In the genomic region with DNA sequence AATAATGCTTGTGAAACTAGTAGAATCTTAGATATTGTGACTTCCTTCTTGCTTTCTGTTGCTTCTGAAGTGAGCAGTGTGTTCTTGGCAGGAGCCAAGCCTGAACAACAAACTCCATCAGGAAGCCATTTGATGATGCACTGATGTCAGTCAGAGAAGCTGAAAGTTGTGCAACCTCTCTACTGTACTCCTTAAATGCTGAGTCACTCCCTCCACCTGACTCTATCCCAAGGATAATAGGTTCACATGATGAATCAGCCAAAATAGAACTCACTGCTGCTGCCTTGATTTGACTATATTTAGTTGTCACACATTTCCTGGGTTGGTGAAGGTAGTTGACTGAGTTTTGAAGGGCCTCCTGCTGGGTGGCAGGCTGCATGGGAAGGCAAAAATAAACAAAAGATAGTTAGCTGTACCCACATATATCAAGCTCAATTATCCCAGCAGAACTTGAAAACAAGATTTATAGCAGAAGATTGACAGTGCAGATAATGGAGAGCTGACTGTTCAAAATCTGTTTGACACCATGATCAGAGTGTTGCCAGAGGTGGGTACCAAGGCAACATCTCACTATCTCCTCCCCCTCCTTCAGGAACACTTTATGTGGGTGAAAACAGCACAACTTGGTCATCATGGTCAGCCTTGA, we compare ENCODE assay signal across 10 cellular contexts.
A peak's percentile ranks its signal among the peaks of the same experiment; 100 is the strongest.
DNase-seq lines count a peak whose midpoint lies in the region; ATAC-seq, FAIRE-seq and TF ChIP-seq lines count a peak whose summit lies in the region.
"Had no signal": no experiment of that assay in that cellular context is flagged by ENCODE, and none has a peak within 500 bp of the region (broad histone marks: within the 10 kb centered on the region; RNA-seq: fewer than 3 reads in every experiment).

No MANE protein-coding gene starts in this region.

- H3K79me2 ChIP-seq in HCT116 (ENCODE audit: insufficient read depth, low read length) (no peaks in the 10 kb centered on the region), SK-N-SH (ENCODE audit: insufficient read depth) (no peaks in the 10 kb centered on the region)

- no peaks in the 10 kb centered on the region for H3K27me3 ChIP-seq in HCT116 (ENCODE audit: insufficient read depth, low read length)
- H3K27me3 ChIP-seq in SK-N-SH (ENCODE audit: insufficient read depth), result no peaks in the 10 kb centered on the region

- H3K4me3 ChIP-seq in A549 (no peak overlapping the region), HCT116 (replicated peaks in 1 of 2; ENCODE audit: low read depth in 1 of 2, low read length in 2 of 2) (no peak overlapping the region), SK-N-SH (ENCODE audit: low read depth in 2 of 2, low read length in 1 of 2) (no peak overlapping the region)

- H3K9ac ChIP-seq in HCT116 (ENCODE audit: low read length) (no peak overlapping the region), SK-N-SH (no peak overlapping the region)

- TF ChIP-seq RAD21 in A549 (conservative IDR thresholded peaks at IDR 0.05 in 1 of 2, IDR thresholded peaks at IDR 0.05 in 1 of 2) (no peak), HCT116 (IDR thresholded peaks at IDR 0.05; ENCODE audit: low read depth) (no peak), SK-N-SH (IDR thresholded peaks at IDR 0.05; ENCODE audit: low read length) (no peak)

- TF ChIP-seq EP300 in A549 (IDR thresholded peaks at IDR 0.05) (no peak), SK-N-SH (IDR thresholded peaks at IDR 0.05; ENCODE audit: borderline replicate concordance in 1 of 2, low read depth in 1 of 2, low read length in 1 of 2) (no peak)

- H3K36me3 ChIP-seq in HCT116 (ENCODE audit: control insufficient read depth in 1 of 2, insufficient read depth in 2 of 2, low read length in 2 of 2) (no peaks in the 10 kb centered on the region), SK-N-SH (replicated peaks in 1 of 2; ENCODE audit: control insufficient read depth in 1 of 2, insufficient read depth in 2 of 2, low read length in 1 of 2) (no peaks in the 10 kb centered on the region)

- no TSS peak for BruUV-seq in HCT116 (replicated peaks; lab: Mats Ljungman, UMichigan)

- H3K27ac ChIP-seq in A549 (peak overlapping the region; percentile 74 to 79), HCT116 (ENCODE audit: low read depth, low read length) (no peak overlapping the region), SK-N-SH (ENCODE audit: low read depth in 2 of 2, low read length in 1 of 2) (no peak overlapping the region; a peak in 1 of 4 replicates)
- H3K27ac ChIP-seq: C4-2B had no signal

- intact Hi-C loops in HCT116 (cut with micrococcal nuclease), result no loop called here

- POLR2A ChIA-PET in A549 (lab: Yijun Ruan, JAX) (no interaction called here), HCT116 (lab: Charles Lee) (no interaction called here), SK-N-SH (lab: Yijun Ruan, JAX) (no interaction called here)

- H3K9me3 ChIP-seq in A549 (no peaks in the 10 kb centered on the region), HCT116 (ENCODE audit: control insufficient read depth in 1 of 2, insufficient read depth in 1 of 2, low read depth in 1 of 2, low read length in 2 of 2) (no peaks in the 10 kb centered on the region), SK-N-SH (no peaks in the 10 kb centered on the region)

- TF ChIP-seq POLR2A in A549 (IDR thresholded peaks at IDR 0.05; ENCODE audit: low read length) (no peak), HCT116 (IDR thresholded peaks at IDR 0.05; ENCODE audit: borderline replicate concordance, extremely low read depth, insufficient read depth, insufficient read length) (no peak)

- peak; percentile 22 to 75 for DNase-seq in A549 (ENCODE audit: low read depth in 1 of 2, low spot score in 1 of 2)
- DNase-seq in HCT116 (ENCODE audit: low read depth, low spot score), result peak; percentile 6
- no peak for DNase-seq in SK-N-SH
- peak; percentile 80 for DNase-seq in fibroblast of the conjunctiva (ENCODE audit: low read depth)
- no peak for DNase-seq in stimulated activated CD4-positive, alpha-beta T cell treated with anti-CD3 and anti-CD28 coated beads, Interleukin-4, amount 100 ng/mL, for 4 hours
- DNase-seq in activated CD4-positive, alpha-beta T cell treated with anti-CD3 and anti-CD28 coated beads for 48 hours, result no peak
- no peak for DNase-seq in MV-4-11 (lab: John Stamatoyannopoulos, UW)
- DNase-seq: H7 had no signal

- H3K4me1 ChIP-seq in A549, result peaks cover 14% of the 10 kb centered on the region
- peaks cover 5 to 9% of the 10 kb centered on the region in 2 experiments for H3K4me1 ChIP-seq in HCT116 (ENCODE audit: control insufficient read depth in 1 of 2, insufficient read depth in 2 of 2, low read length in 2 of 2)
- peaks cover 0 to 11% of the 10 kb centered on the region in 2 experiments; a peak in 3 of 4 replicates for H3K4me1 ChIP-seq in SK-N-SH (ENCODE audit: control insufficient read depth in 1 of 2, insufficient read depth in 2 of 2, low read depth in 1 of 2, low read length in 1 of 2)

- H2AFZ ChIP-seq in HCT116 (ENCODE audit: low read depth, low read length, poor library complexity, severe bottlenecking) (peak overlapping the region; percentile 70), SK-N-SH (ENCODE audit: low read depth) (no peak overlapping the region)

- RAD21 ChIA-PET in HCT116 (lab: Charles Lee; ENCODE audit: low non-redundant PET in 1 of 2, low total read pairs in 2 of 2, uncharacterized antibody in 2 of 2, unreplicated experiment in 2 of 2), result no interaction called here

- H3K9me2 ChIP-seq in HCT116 (ENCODE audit: insufficient read depth) (no peaks in the 10 kb centered on the region), SK-N-SH (no peaks in the 10 kb centered on the region)

- CTCF ChIA-PET in A549 (lab: Yijun Ruan, JAX), result no interaction called here
- CTCF ChIA-PET in HCT116 (lab: Charles Lee), result no interaction called here
- CTCF ChIA-PET in SK-N-SH (lab: Yijun Ruan, JAX), result interaction anchor here (0.6 to 0.8 kb wide), 3 partner anchors 62 to 317 kb away, joined by 3 read pairs; no protein-coding TSS in a partner anchor

- H3F3A ChIP-seq in SK-N-SH (replicated peaks; ENCODE audit: insufficient read depth), result no peaks in the 10 kb centered on the region

- FAIRE-seq in A549 (lab: Jason Lieb, UNC), result no peak

- ATAC-seq in A549, result peak; percentile 66 to 93
- peak; percentile 69 for ATAC-seq in HCT116
- ATAC-seq in GM21526 (IDR thresholded peaks at IDR 0.05; ENCODE audit: low FRiP score, unreplicated experiment), result no peak

- TF ChIP-seq CTCF in A549 (IDR thresholded peaks at IDR 0.05), result no peak
- no peak for TF ChIP-seq CTCF in HCT116 (IDR thresholded peaks at IDR 0.05 in 2 of 3, conservative IDR thresholded peaks at IDR 0.05 in 1 of 3; ENCODE audit: borderline replicate concordance in 1 of 3, insufficient read depth in 1 of 3, low read depth in 2 of 3, low read length in 2 of 3)
- TF ChIP-seq CTCF in SK-N-SH (IDR thresholded peaks at IDR 0.05), result no peak

- H3K4me2 ChIP-seq in A549 (peak overlapping the region; percentile 50), HCT116 (ENCODE audit: low read length) (peak overlapping the region; percentile 31), SK-N-SH (no peak overlapping the region)

- no peaks in the 10 kb centered on the region for H4K20me1 ChIP-seq in HCT116 (ENCODE audit: insufficient read depth)
- H4K20me1 ChIP-seq in SK-N-SH (ENCODE audit: insufficient read depth), result no peaks in the 10 kb centered on the region

TF ChIP-seq in A549, 52 proteins besides CTCF, POLR2A, EP300 and RAD21 (continues in another document):
- TF ChIP-seq CEBPB (IDR thresholded peaks at IDR 0.05), result peak; percentile 75 to 91
- TF ChIP-seq, protein P1, sequence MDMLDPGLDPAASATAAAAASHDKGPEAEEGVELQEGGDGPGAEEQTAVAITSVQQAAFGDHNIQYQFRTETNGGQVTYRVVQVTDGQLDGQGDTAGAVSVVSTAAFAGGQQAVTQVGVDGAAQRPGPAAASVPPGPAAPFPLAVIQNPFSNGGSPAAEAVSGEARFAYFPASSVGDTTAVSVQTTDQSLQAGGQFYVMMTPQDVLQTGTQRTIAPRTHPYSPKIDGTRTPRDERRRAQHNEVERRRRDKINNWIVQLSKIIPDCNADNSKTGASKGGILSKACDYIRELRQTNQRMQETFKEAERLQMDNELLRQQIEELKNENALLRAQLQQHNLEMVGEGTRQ (IDR thresholded peaks at IDR 0.05), result peak; percentile 34; the same call in 1 of the 2 replicates
- no peak for TF ChIP-seq FOSL2 (IDR thresholded peaks at IDR 0.05)
- peak; percentile 67 for TF ChIP-seq FOSL2 (CRISPR knock-in tag; IDR thresholded peaks at IDR 0.05)
- TF ChIP-seq FOXS1 (CRISPR knock-in tag; IDR thresholded peaks at IDR 0.05), result no peak
- no peak for TF ChIP-seq CHD4 (IDR thresholded peaks at IDR 0.05; ENCODE audit: borderline replicate concordance)

TF ChIP-seq in HCT116, 20 proteins besides CTCF, POLR2A, EP300 and RAD21:
- TF ChIP-seq EZH2 (IDR thresholded peaks at IDR 0.05) (no peak), FOSL1 (IDR thresholded peaks at IDR 0.05; ENCODE audit: low read depth) (0 out of 2 replicates have a peak, but pooled peaks have one; percentile 8), SRF (IDR thresholded peaks at IDR 0.05; ENCODE audit: low read depth) (no peak), CEBPB (IDR thresholded peaks at IDR 0.05; ENCODE audit: low read depth) (peak; percentile 80), CBX3 (IDR thresholded peaks at IDR 0.05; ENCODE audit: low read depth) (0 out of 2 replicates have a peak, but pooled peaks have one; percentile 11)
TF ChIP-seq in HCT116: peak in this region for 3.

TF ChIP-seq in SK-N-SH, 30 proteins besides CTCF, POLR2A, EP300 and RAD21 (continues in another document):
- TF ChIP-seq, protein P2, sequence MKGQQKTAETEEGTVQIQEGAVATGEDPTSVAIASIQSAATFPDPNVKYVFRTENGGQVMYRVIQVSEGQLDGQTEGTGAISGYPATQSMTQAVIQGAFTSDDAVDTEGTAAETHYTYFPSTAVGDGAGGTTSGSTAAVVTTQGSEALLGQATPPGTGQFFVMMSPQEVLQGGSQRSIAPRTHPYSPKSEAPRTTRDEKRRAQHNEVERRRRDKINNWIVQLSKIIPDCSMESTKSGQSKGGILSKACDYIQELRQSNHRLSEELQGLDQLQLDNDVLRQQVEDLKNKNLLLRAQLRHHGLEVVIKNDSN (IDR thresholded peaks at IDR 0.05; ENCODE audit: borderline replicate concordance, low read depth), result no peak
- TF ChIP-seq GABPA (IDR thresholded peaks at IDR 0.05; ENCODE audit: low read depth), result no peak
- TF ChIP-seq RXRA (IDR thresholded peaks at IDR 0.05; ENCODE audit: borderline replicate concordance, low read depth), result no peak
- TF ChIP-seq ELF1 (IDR thresholded peaks at IDR 0.05), result no peak
- TF ChIP-seq FOSL2 (IDR thresholded peaks at IDR 0.05; ENCODE audit: borderline replicate concordance, low read depth), result peak; percentile 20; the same call in 1 of the 2 replicates
- TF ChIP-seq, protein P3, sequence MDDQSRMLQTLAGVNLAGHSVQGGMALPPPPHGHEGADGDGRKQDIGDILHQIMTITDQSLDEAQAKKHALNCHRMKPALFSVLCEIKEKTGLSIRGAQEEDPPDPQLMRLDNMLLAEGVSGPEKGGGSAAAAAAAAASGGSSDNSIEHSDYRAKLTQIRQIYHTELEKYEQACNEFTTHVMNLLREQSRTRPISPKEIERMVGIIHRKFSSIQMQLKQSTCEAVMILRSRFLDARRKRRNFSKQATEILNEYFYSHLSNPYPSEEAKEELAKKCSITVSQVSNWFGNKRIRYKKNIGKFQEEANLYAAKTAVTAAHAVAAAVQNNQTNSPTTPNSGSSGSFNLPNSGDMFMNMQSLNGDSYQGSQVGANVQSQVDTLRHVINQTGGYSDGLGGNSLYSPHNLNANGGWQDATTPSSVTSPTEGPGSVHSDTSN (IDR thresholded peaks at IDR 0.05), result peak; percentile 64
- TF ChIP-seq TAF1 (IDR thresholded peaks at IDR 0.05; ENCODE audit: borderline replicate concordance, low read depth, low read length), result no peak

Comparison
In these comparisons a context has a peak if more than half of its experiments do, and no peak if none do; other contexts are left out.
1. DNase-seq: peak in A549 (2 of 2), HCT116 (single experiment) and fibroblast of the conjunctiva (single experiment); none in SK-N-SH (single experiment), stimulated activated CD4-positive, alpha-beta T cell treated with anti-CD3 and anti-CD28 coated beads, Interleukin-4, amount 100 ng/mL, for 4 hours (0 of 2), activated CD4-positive, alpha-beta T cell treated with anti-CD3 and anti-CD28 coated beads for 48 hours (single experiment) and MV-4-11 (single experiment).
2. H3K27ac ChIP-seq: peak in A549 (2 of 2); none in HCT116 (single experiment) and SK-N-SH (0 of 2).